Comparison of ENCODE assay signal across 8 cellular contexts in the genomic region with DNA sequence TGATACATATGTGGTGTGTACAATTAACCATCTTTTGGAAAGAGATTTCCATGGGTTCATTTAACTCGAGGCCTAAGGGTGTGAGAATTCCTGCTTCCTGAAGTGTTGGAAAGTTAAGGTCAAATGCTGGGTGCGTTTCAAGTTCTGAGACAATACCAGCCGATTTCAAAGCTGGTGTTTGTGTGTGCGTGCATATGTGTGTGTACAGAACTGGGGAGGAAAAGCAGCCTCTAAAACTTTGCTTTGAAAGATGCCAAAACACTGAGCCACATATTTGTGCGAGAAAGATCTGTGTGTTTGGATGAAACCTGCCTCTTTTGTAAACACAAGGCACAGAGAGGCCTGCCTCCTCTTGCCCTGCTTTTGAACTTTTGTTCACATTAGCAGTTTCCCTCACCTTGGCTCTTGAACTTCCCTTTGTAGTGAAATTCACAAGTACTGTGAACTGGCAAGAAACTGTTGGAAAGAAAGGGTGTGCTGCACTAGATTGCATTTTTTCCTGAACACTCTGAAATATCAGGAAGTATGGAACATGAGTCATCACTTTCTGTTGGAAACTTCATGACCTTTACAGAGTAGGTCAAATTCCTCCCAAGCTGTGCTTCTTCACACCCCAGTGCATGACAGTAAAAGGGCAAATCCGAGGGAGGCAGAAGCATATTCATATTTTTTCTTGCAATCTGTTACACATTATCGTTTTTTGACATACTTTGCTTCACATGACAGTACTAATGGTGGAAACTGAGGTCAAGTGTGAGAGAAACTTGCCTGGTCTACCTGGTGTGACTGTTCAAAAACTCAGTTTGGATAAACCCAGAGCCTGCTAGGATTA. TPM values are rescaled to one million over a fixed set of nuclear protein-coding genes. Genes with fewer than 3 reads are reported as not detected.
DNase-seq lines count a peak whose midpoint lies in the region; ATAC-seq and TF ChIP-seq lines count a peak whose summit lies in the region.

No MANE protein-coding gene starts in this region.

- no peak overlapping the region for H3K4me3 ChIP-seq in AG10803 (ENCODE audit: low read length)

- no peak for TF ChIP-seq CTCF in AG10803 (conservative IDR thresholded peaks at IDR 0.05; ENCODE audit: low read length)
- TF ChIP-seq CTCF in omental fat pad (IDR thresholded peaks at IDR 0.05) = no peak

- peak; percentile 94 for DNase-seq in AG10803 (ENCODE audit: low read depth)
- DNase-seq in RPMI7951 (ENCODE audit: low read depth) = peak; percentile 94
- peak; percentile 88 for DNase-seq in fibroblast of gingiva (ENCODE audit: low read depth)
- no peak for DNase-seq in omental fat pad (ENCODE audit: low spot score)
- no peak for DNase-seq in T-helper 2 cell
- no peak for DNase-seq in NCI-H2196 treated with DMSO at 0.1 percent for 48 hours (lab: John Stamatoyannopoulos, UW; ENCODE audit: unreplicated experiment)
- DNase-seq in NCI-H2029 treated with DMSO at 0.1 percent for 48 hours (lab: John Stamatoyannopoulos, UW) = no peak
- DNase-seq in effector CD8-positive, alpha-beta T cell (lab: John Stamatoyannopoulos, UW) = no peak

- ATAC-seq in omental fat pad (ENCODE audit: low FRiP score) = peak; percentile 94

RNA-seq across cellular contexts. Expression of gene CAVIN2, which starts 20.0 kb away (rescaled TPM):
- not detected in 2 replicates for total RNA-seq in RPMI7951 (2014; rRNA removed; shearing (Covaris generic))
- total RNA-seq in omental fat pad = 100 to 1,000 TPM in 1 of 4 donors, 10 to 100 TPM in 3; 45.3 to 194 (median 64.2) TPM

Comparison
In these comparisons a context has a peak if more than half of its experiments do, and no peak if none do; other contexts are left out.
1. DNase-seq: peak in AG10803 (single experiment), RPMI7951 (single experiment) and fibroblast of gingiva (single experiment); none in omental fat pad (single experiment), T-helper 2 cell (0 of 5), NCI-H2196 treated with DMSO at 0.1 percent for 48 hours (single experiment), NCI-H2029 treated with DMSO at 0.1 percent for 48 hours (single experiment) and effector CD8-positive, alpha-beta T cell (single experiment).
2. RNA of gene CAVIN2, which starts 20.0 kb away (total RNA-seq): 45.3 to 194 TPM in omental fat pad; not detected in RPMI7951; every median in the first group is over 10 times any median in the second.